27 cellular contexts compared by ENCODE assay signal in genomic region chr13:82961757-82962156, GRCh38.
"Had no signal": no experiment of that assay in that cellular context is flagged by ENCODE, and none has a peak within 500 bp of the region (broad histone marks: within the 10 kb centered on the region; RNA-seq: fewer than 3 reads in every experiment).

No MANE protein-coding gene starts in this region.

- H3K4me2 ChIP-seq: hepatocyte had no signal

- H3K4me3 Mint-ChIP-seq: mesothelial cell of epicardium; naive B cell; natural killer cell; stimulated activated memory B cell treated with anti-CD40 and anti-IgM and Interleukin-4, amounts not matched to agents 10 μg/mL and 1 μg/mL and 100 μg/mL, for 72 hours had no signal

- H3K4me3 ChIP-seq: heart right ventricle, hepatocyte, left ventricle myocardium inferior, lung, ovary, sigmoid colon, stomach, testis, thyroid gland, transverse colon, upper lobe of left lung, vagina had no signal

- FAIRE-seq: small intestine had no signal

- H3K27ac ChIP-seq: heart right ventricle, hepatocyte, left ventricle myocardium inferior, ovary, sigmoid colon, stomach, testis, thyroid gland, transverse colon, upper lobe of left lung, vagina had no signal

- H3K36me3 Mint-ChIP-seq: mesothelial cell of epicardium; naive B cell; natural killer cell; stimulated activated memory B cell treated with anti-CD40 and anti-IgM and Interleukin-4, amounts not matched to agents 10 μg/mL and 1 μg/mL and 100 μg/mL, for 72 hours had no signal

- H3K79me2 ChIP-seq: hepatocyte had no signal

- H2AFZ ChIP-seq: hepatocyte had no signal

- H3K27me3 ChIP-seq: heart right ventricle, hepatocyte, ovary, sigmoid colon, stomach, testis, thyroid gland, transverse colon, upper lobe of left lung, vagina had no signal

- H3K36me3 ChIP-seq: heart right ventricle, left ventricle myocardium inferior, ovary, sigmoid colon, stomach, thyroid gland, transverse colon, upper lobe of left lung, vagina had no signal

- H3K27me3 Mint-ChIP-seq: naive B cell; stimulated activated memory B cell treated with anti-CD40 and anti-IgM and Interleukin-4, amounts not matched to agents 10 μg/mL and 1 μg/mL and 100 μg/mL, for 72 hours had no signal

- H3K4me1 Mint-ChIP-seq: naive B cell; natural killer cell; stimulated activated memory B cell treated with anti-CD40 and anti-IgM and Interleukin-4, amounts not matched to agents 10 μg/mL and 1 μg/mL and 100 μg/mL, for 72 hours had no signal

- H3K4me1 ChIP-seq: heart right ventricle, left ventricle myocardium inferior, sigmoid colon, stomach, testis, thyroid gland, transverse colon, upper lobe of left lung, vagina had no signal

- H3K9me3 ChIP-seq: ovary, testis, thyroid gland, transverse colon, upper lobe of left lung, vagina had no signal

- DNase-seq: heart right ventricle; islet precursor cell; left colon; left ventricle myocardium inferior; mesendoderm; naive B cell; natural killer cell; ovary; sigmoid colon; small intestine; stimulated activated CD4-positive, alpha-beta T cell treated with anti-CD3 and anti-CD28 coated beads, Interleukin-1b, Interleukin-23, amount 100 ng/mL, for 48 hours; stimulated activated CD4-positive, alpha-beta T cell treated with anti-CD3 and anti-CD28 coated beads, Interleukin-2, amount 100 ng/mL, for 48 hours; stimulated activated CD4-positive, alpha-beta T cell treated with anti-CD3 and anti-CD28 coated beads, Interleukin-4, amount 100 ng/mL, for 4 hours; stimulated activated CD8-positive, alpha-beta memory T cell treated with anti-CD3 and anti-CD28 coated beads, Interleukin-4, amount 100 ng/mL, for 48 hours; stimulated activated naive CD8-positive, alpha-beta T cell treated with anti-CD3 and anti-CD28 coated beads, Interleukin-15, Interleukin-2, amounts not matched to agents 100 U/mL and 50 U/mL, for 24 hours; stomach; testis; thyroid gland; transverse colon; upper lobe of left lung had no signal

- ATAC-seq: heart right ventricle; left colon; natural killer cell; right cardiac atrium; stimulated activated memory B cell treated with anti-CD40 and anti-IgM and Interleukin-4, amounts not matched to agents 10 μg/mL and 1 μg/mL and 100 μg/mL, for 72 hours; stimulated activated naive CD8-positive, alpha-beta T cell treated with anti-CD3 and anti-CD28 coated beads, Interleukin-15, Interleukin-2, amounts not matched to agents 100 U/mL and 50 U/mL, for 24 hours had no signal

- H3K27ac Mint-ChIP-seq: naive B cell; natural killer cell; progenitor cell of endocrine pancreas; stimulated activated memory B cell treated with anti-CD40 and anti-IgM and Interleukin-4, amounts not matched to agents 10 μg/mL and 1 μg/mL and 100 μg/mL, for 72 hours had no signal
